ENCODE assay signal across 25 cellular contexts in genomic region chr1:60571811-60572210, GRCh38.
A peak's percentile ranks its signal among the peaks of the same experiment; 100 is the strongest.
DNase-seq lines count a peak whose midpoint lies in the region; ATAC-seq, FAIRE-seq and TF ChIP-seq lines count a peak whose summit lies in the region.
"Had no signal": no experiment of that assay in that cellular context is flagged by ENCODE, and none has a peak within 500 bp of the region (broad histone marks: within the 10 kb centered on the region; RNA-seq: fewer than 3 reads in every experiment).

No MANE protein-coding gene starts in this region.

- H3K4me3 ChIP-seq in astrocyte (ENCODE audit: insufficient read depth, low read depth, low read length) = no peak overlapping the region
- H3K4me3 ChIP-seq: coronary artery, gastroesophageal sphincter, prostate gland had no signal

- TF ChIP-seq CTCF in astrocyte (IDR thresholded peaks at IDR 0.05; ENCODE audit: insufficient read depth, low read depth, low read length) = no peak

- FAIRE-seq in astrocyte (lab: Jason Lieb, UNC) = no peak
- FAIRE-seq: endometrium had no signal

- ATAC-seq in GM21786 (IDR thresholded peaks at IDR 0.05; ENCODE audit: unreplicated experiment) = no peak
- ATAC-seq: gastroesophageal sphincter; left cardiac atrium; natural killer cell treated with Interleukin-12 subunit alpha and Interleukin-12 subunit beta and Interleukin-15 and Interleukin-18, amount 100 ng/mL, for 72 hours had no signal

- no peak overlapping the region for H3K4me2 ChIP-seq in astrocyte (ENCODE audit: low read length)
- H3K4me2 ChIP-seq: KMS-11 had no signal

- H3K36me3 ChIP-seq in astrocyte (ENCODE audit: insufficient read depth, low read length) = no peaks in the 10 kb centered on the region
- H3K36me3 ChIP-seq: gastroesophageal sphincter, prostate gland had no signal

- peaks cover 15% of the 10 kb centered on the region for H3K4me1 Mint-ChIP-seq in astrocyte (ENCODE audit: low read depth, unreplicated experiment)

- H3K79me2 ChIP-seq in astrocyte (ENCODE audit: insufficient read depth, low read length) = no peaks in the 10 kb centered on the region

- no peaks in the 10 kb centered on the region for H3K9me3 ChIP-seq in astrocyte (ENCODE audit: insufficient read depth, low read depth, low read length)
- H3K9me3 ChIP-seq: gastroesophageal sphincter, prostate gland had no signal

- no peaks in the 10 kb centered on the region for H3K36me3 Mint-ChIP-seq in astrocyte (ENCODE audit: low read depth, unreplicated experiment)
- H3K36me3 Mint-ChIP-seq: natural killer cell treated with Interleukin-12 subunit alpha and Interleukin-12 subunit beta and Interleukin-15 and Interleukin-18, amount 100 ng/mL, for 72 hours had no signal

- H2AFZ ChIP-seq in astrocyte (ENCODE audit: low read depth, low read length) = no peak overlapping the region

- no peaks in the 10 kb centered on the region for H3K27me3 Mint-ChIP-seq in astrocyte (ENCODE audit: low read depth, unreplicated experiment)

- H3K27ac Mint-ChIP-seq in astrocyte (ENCODE audit: unreplicated experiment) = no peak overlapping the region
- H3K27ac Mint-ChIP-seq: natural killer cell treated with Interleukin-12 subunit alpha and Interleukin-12 subunit beta and Interleukin-15 and Interleukin-18, amount 100 ng/mL, for 72 hours had no signal

- no peak overlapping the region for H3K27ac ChIP-seq in astrocyte (ENCODE audit: low read depth, low read length)
- H3K27ac ChIP-seq: gastroesophageal sphincter, KMS-11, RWPE1 had no signal

- H3K9me3 Mint-ChIP-seq in astrocyte (ENCODE audit: unreplicated experiment) = no peaks in the 10 kb centered on the region

- H3K9ac ChIP-seq in astrocyte (ENCODE audit: low read length) = no peak overlapping the region
- H3K9ac ChIP-seq: KMS-11 had no signal

- H3K4me1 ChIP-seq in astrocyte (ENCODE audit: insufficient read depth, low read length) = peaks cover 13% of the 10 kb centered on the region

- H3K4me3 Mint-ChIP-seq in astrocyte (ENCODE audit: unreplicated experiment) = no peak overlapping the region
- H3K4me3 Mint-ChIP-seq: natural killer cell treated with Interleukin-12 subunit alpha and Interleukin-12 subunit beta and Interleukin-15 and Interleukin-18, amount 100 ng/mL, for 72 hours had no signal

- no peaks in the 10 kb centered on the region for H4K20me1 ChIP-seq in astrocyte (ENCODE audit: insufficient read depth, low read length)

- H3K27me3 ChIP-seq in astrocyte (ENCODE audit: insufficient read depth, low read length) = no peaks in the 10 kb centered on the region
- H3K27me3 ChIP-seq: gastroesophageal sphincter had no signal

- peak; percentile 3 for DNase-seq in HCEC 1CT
- DNase-seq in astrocyte (ENCODE audit: low read depth) = peak; percentile 73
- peak; percentile 72 for DNase-seq in fibroblast of peridontal ligament (ENCODE audit: extremely low read depth)
- peak; percentile 7 for DNase-seq in stromal cell of bone marrow (ENCODE audit: low read depth)
- DNase-seq in pons (ENCODE audit: low spot score) = no peak
- no peak for DNase-seq in DMS79 treated with DMSO at 0.1 percent for 48 hours (lab: John Stamatoyannopoulos, UW)
- DNase-seq: activated CD4-positive, alpha-beta T cell treated with anti-CD3 and anti-CD28 coated beads for 48 hours; activated effector memory CD4-positive, alpha-beta T cell treated with anti-CD3 and anti-CD28 coated beads, Interleukin-2, amount 50 U/mL, for 16 hours; AML-193; amygdala; DND-41; left cardiac atrium; mesendoderm; NCI-H1048; NCI-H2029 treated with DMSO at 0.1 percent for 48 hours; NCI-H446 treated with DMSO at 0.1 percent for 48 hours; stimulated activated CD8-positive, alpha-beta memory T cell treated with anti-CD3 and anti-CD28 coated beads, Interleukin-4, amount 100 ng/mL, for 48 hours had no signal

Comparison
In these comparisons a context has a peak if more than half of its experiments do, and no peak if none do; other contexts are left out.
1. DNase-seq: peak in HCEC 1CT (single experiment), astrocyte (single experiment), fibroblast of peridontal ligament (single experiment) and stromal cell of bone marrow (single experiment); none in pons (single experiment) and DMS79 treated with DMSO at 0.1 percent for 48 hours (single experiment).